ENCODE assay signal across 8 cellular contexts in the genomic region with DNA sequence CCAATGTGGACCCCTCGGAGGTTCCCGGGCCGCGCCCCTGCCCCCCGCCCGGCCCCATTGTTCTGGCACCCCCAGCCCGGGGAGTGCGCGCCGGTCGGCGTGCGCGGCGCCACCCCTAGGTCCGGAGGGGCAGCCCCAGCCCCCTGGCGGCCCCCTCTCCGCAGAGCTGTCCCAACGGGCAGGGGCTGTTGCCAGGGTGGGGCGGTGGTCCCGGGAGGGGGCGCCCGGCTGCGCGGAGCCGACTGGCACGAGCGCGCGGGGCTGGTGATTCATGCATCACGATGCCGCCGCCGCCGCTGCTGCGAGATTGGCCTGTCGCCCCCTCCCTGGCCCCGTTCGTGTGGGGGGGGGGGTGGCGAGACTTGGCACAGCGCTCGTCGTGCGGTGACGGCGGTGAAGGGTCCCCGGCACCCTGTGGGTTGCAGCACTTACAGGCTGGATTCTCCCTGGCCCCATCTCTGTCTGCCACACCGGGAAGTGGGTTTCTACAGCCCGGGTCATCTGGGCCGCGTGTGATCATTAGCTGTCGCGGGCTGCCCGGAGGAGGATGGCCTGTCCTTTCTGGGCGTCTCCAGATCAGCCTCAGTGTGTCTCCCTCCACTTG. TPM values are rescaled to one million over a fixed set of nuclear protein-coding genes. Genes with fewer than 3 reads are reported as not detected.
DNase-seq lines count a peak whose midpoint lies in the region; ATAC-seq and TF ChIP-seq lines count a peak whose summit lies in the region.

No MANE protein-coding gene starts in this region.

- H3K9me3 Mint-ChIP-seq in HFFc6 = no peaks in the 10 kb centered on the region

- 0 to 1% methylated on average over 30 to 35 of the region's 55 CpGs for WGBS in mesodermal cell (ENCODE audit: insufficient coverage in 2 of 2), 2 experiments

- H3K4me3 ChIP-seq in coronary artery (peak overlapping the region; percentile 86), mesodermal cell (ENCODE audit: extremely low read depth, insufficient read depth, low read length, poor library complexity, severe bottlenecking) (peak overlapping the region; percentile 64)

- TF ChIP-seq CTCF in HFFc6 (IDR thresholded peaks at IDR 0.05) (peak; percentile 57), coronary artery (IDR thresholded peaks at IDR 0.05) (no peak), GM13977 (IDR thresholded peaks at IDR 0.05; ENCODE audit: extremely low read depth, insufficient read depth, missing control alignments) (no peak)

- DNase-seq in HFFc6 (peak; percentile 8), coronary artery (ENCODE audit: low spot score) (no peak), GM13977 (ENCODE audit: low spot score) (no peak)
- DNase-seq in activated CD4-positive, CD25-positive, alpha-beta regulatory T cell treated with anti-CD3 and anti-CD28 coated beads, Interleukin-2, amount 50 U/mL, for 72 hours = peak; percentile 45
- DNase-seq in stimulated activated naive CD4-positive, alpha-beta T cell treated with Interleukin-2 at 50 U/mL for 16 hours (lab: John Stamatoyannopoulos, UW) = peak; percentile 33

- peak overlapping the region; percentile 92 for H3K4me3 Mint-ChIP-seq in HFFc6

- H3K36me3 ChIP-seq in mesodermal cell (ENCODE audit: control insufficient read depth, insufficient read depth, low read length) = peaks cover 17% of the 10 kb centered on the region

- H3K36me3 Mint-ChIP-seq in HFFc6 (ENCODE audit: low read depth) = peaks cover 8% of the 10 kb centered on the region; the same call in 1 of the 2 replicates

- H3K27ac Mint-ChIP-seq in HFFc6 = peak overlapping the region; percentile 67

- ATAC-seq in GM19351 (IDR thresholded peaks at IDR 0.05; ENCODE audit: unreplicated experiment) (no peak), HG02981 (IDR thresholded peaks at IDR 0.05; ENCODE audit: unreplicated experiment) (no peak)

- H3K27me3 Mint-ChIP-seq in HFFc6 (ENCODE audit: insufficient read depth) = peaks cover 2% of the 10 kb centered on the region; the same call in 1 of the 2 replicates

- H3K27ac ChIP-seq in coronary artery = peak overlapping the region; percentile 91 to 93
- peak overlapping the region; percentile 10 for H3K27ac ChIP-seq in mesodermal cell (ENCODE audit: low read depth, low read length, severe bottlenecking)

- H3K4me1 Mint-ChIP-seq in HFFc6 (ENCODE audit: low read depth) = peaks cover 19% of the 10 kb centered on the region

- H3K4me1 ChIP-seq in mesodermal cell (ENCODE audit: control insufficient read depth, insufficient read depth, low read length, poor library complexity, severe bottlenecking) = peaks cover 14% of the 10 kb centered on the region

- in situ Hi-C loops in GM13977 (cut with MboI; ENCODE audit: low pct_unique_long_range_greater_than_20kb, low sequenced_read_pairs, unreplicated experiment) = no loop called here

- no peaks in the 10 kb centered on the region for H3K9me3 ChIP-seq in mesodermal cell (ENCODE audit: control insufficient read depth, low read length)

RNA-seq across cellular contexts. Expression of gene NCS1, which starts 0.8 kb away (rescaled TPM):
- total RNA-seq in HFFc6 (2021; fragmentation: NEBNext Ultra II Directional; extraction: Animal tissue kit (Norgen Biotek cat#: 25700)) = 100 to 1,000 TPM in 4 of 6 experiments, 10 to 100 TPM in 2; 96.5 to 108 (median 104) TPM
- polyA plus RNA-seq in mesodermal cell (2013, experiment 1 of 2) = 36.6 TPM
- 33.8 TPM for polyA plus RNA-seq in mesodermal cell (2013, experiment 2 of 2)

Comparison
In these comparisons a context has a peak if more than half of its experiments do, and no peak if none do; other contexts are left out.
1. DNase-seq: peak in HFFc6 (single experiment), activated CD4-positive, CD25-positive, alpha-beta regulatory T cell treated with anti-CD3 and anti-CD28 coated beads, Interleukin-2, amount 50 U/mL, for 72 hours (single experiment) and stimulated activated naive CD4-positive, alpha-beta T cell treated with Interleukin-2 at 50 U/mL for 16 hours (single experiment); none in coronary artery (single experiment) and GM13977 (single experiment).